ENCODE assay signal across 19 cellular contexts in genomic region chr3:132435239-132435910, GRCh38. TPM values are rescaled to one million over a fixed set of nuclear protein-coding genes. Genes with fewer than 3 reads are reported as not detected.
DNase-seq lines count a peak whose midpoint lies in the region; ATAC-seq and TF ChIP-seq lines count a peak whose summit lies in the region.
"Had no signal": no experiment of that assay in that cellular context is flagged by ENCODE, and none has a peak within 500 bp of the region (broad histone marks: within the 10 kb centered on the region; RNA-seq: fewer than 3 reads in every experiment).

No MANE protein-coding gene starts in this region.

- H3K27me3 Mint-ChIP-seq in activated CD8-positive, alpha-beta memory T cell treated with anti-CD3 and anti-CD28 coated beads, Interleukin-2, amount 10 ng/mL, durations not matched to agents 7 days and 5 days = no peaks in the 10 kb centered on the region
- H3K27me3 Mint-ChIP-seq: CD4-positive, alpha-beta memory T cell; naive thymus-derived CD4-positive, alpha-beta T cell had no signal

- peaks cover 31% of the 10 kb centered on the region for H3K4me1 Mint-ChIP-seq in activated CD8-positive, alpha-beta memory T cell treated with anti-CD3 and anti-CD28 coated beads, Interleukin-2, amount 10 ng/mL, durations not matched to agents 7 days and 5 days
- H3K4me1 Mint-ChIP-seq in stimulated activated effector memory CD8-positive, alpha-beta T cell treated with anti-CD3 and anti-CD28 coated beads, Interleukin-12 subunit alpha, Interleukin-12 subunit beta, amount 100 ng/mL, for 72 hours = peaks cover 29% of the 10 kb centered on the region

- WGBS in lower leg skin, 2 donors = 84 to 86% methylated on average over 3 of the region's 3 CpGs

- H3K4me3 ChIP-seq in SK-N-MC (no peak overlapping the region), lower leg skin (ENCODE audit: low read depth, poor library complexity, severe bottlenecking) (no peak overlapping the region)
- H3K4me3 ChIP-seq: heart right ventricle, prostate gland, thyroid gland had no signal

- no peaks in the 10 kb centered on the region for H3K9me3 Mint-ChIP-seq in activated CD8-positive, alpha-beta memory T cell treated with anti-CD3 and anti-CD28 coated beads, Interleukin-2, amount 10 ng/mL, durations not matched to agents 7 days and 5 days (ENCODE audit: low read depth)
- H3K9me3 Mint-ChIP-seq in stimulated activated effector memory CD8-positive, alpha-beta T cell treated with anti-CD3 and anti-CD28 coated beads, Interleukin-12 subunit alpha, Interleukin-12 subunit beta, amount 100 ng/mL, for 72 hours = no peaks in the 10 kb centered on the region
- H3K9me3 Mint-ChIP-seq: CD4-positive, alpha-beta memory T cell; naive thymus-derived CD4-positive, alpha-beta T cell had no signal

- TF ChIP-seq CTCF in lower leg skin (IDR thresholded peaks at IDR 0.05) = no peak

- peaks cover 18% of the 10 kb centered on the region for H3K36me3 ChIP-seq in SK-N-MC (ENCODE audit: insufficient read depth, low read length)
- H3K36me3 ChIP-seq: prostate gland, thyroid gland had no signal

- no peak overlapping the region for H3K4me3 Mint-ChIP-seq in activated CD8-positive, alpha-beta memory T cell treated with anti-CD3 and anti-CD28 coated beads, Interleukin-2, amount 10 ng/mL, durations not matched to agents 7 days and 5 days
- H3K4me3 Mint-ChIP-seq in stimulated activated effector memory CD8-positive, alpha-beta T cell treated with anti-CD3 and anti-CD28 coated beads, Interleukin-12 subunit alpha, Interleukin-12 subunit beta, amount 100 ng/mL, for 72 hours = no peak overlapping the region
- H3K4me3 Mint-ChIP-seq: CD4-positive, alpha-beta memory T cell; naive thymus-derived CD4-positive, alpha-beta T cell had no signal

- intact Hi-C loops in lower leg skin (cut with DNase I; ENCODE audit: low total_unique reads) = no loop called here

- CTCF ChIA-PET in activated CD8-positive, alpha-beta memory T cell treated with anti-CD3 and anti-CD28 coated beads, Interleukin-2, amount 10 ng/mL, durations not matched to agents 7 days and 5 days (lab: Charles Lee) = no interaction called here

- peak; percentile 75 for ATAC-seq in activated CD8-positive, alpha-beta memory T cell treated with anti-CD3 and anti-CD28 coated beads, Interleukin-2, amount 10 ng/mL, durations not matched to agents 7 days and 5 days
- peak; percentile 98 for ATAC-seq in stimulated activated effector memory CD8-positive, alpha-beta T cell treated with anti-CD3 and anti-CD28 coated beads, Interleukin-12 subunit alpha, Interleukin-12 subunit beta, amount 100 ng/mL, for 72 hours
- ATAC-seq: naive thymus-derived CD4-positive, alpha-beta T cell; Right ventricle myocardium inferior had no signal

- TF ChIP-seq POLR2A in lower leg skin (IDR thresholded peaks at IDR 0.05) = no peak

- H3K9ac ChIP-seq in SK-N-MC (ENCODE audit: insufficient read length) = no peak overlapping the region

- no peak for DNase-seq in activated CD8-positive, alpha-beta memory T cell treated with anti-CD3 and anti-CD28 coated beads, Interleukin-2, amount 10 ng/mL, durations not matched to agents 7 days and 5 days
- no peak for DNase-seq in activated CD8-positive, alpha-beta memory T cell treated with anti-CD3 and anti-CD28 coated beads, Interleukin-2, amount 50 U/mL, for 48 hours
- no peak for DNase-seq in SK-N-MC (ENCODE audit: low read depth, low spot score)
- DNase-seq in fibroblast of peridontal ligament (ENCODE audit: extremely low read depth) = peak; percentile 15
- DNase-seq in stimulated activated effector memory CD8-positive, alpha-beta T cell treated with anti-CD3 and anti-CD28 coated beads, Interleukin-12 subunit alpha, Interleukin-12 subunit beta, amount 100 ng/mL, for 72 hours (ENCODE audit: low spot score in 2 of 2) = no peak
- no peak for DNase-seq in lower leg skin (ENCODE audit: low spot score in 2 of 2)
- no peak for DNase-seq in germinal center (ENCODE audit: low spot score)
- DNase-seq in NCI-H748 treated with DMSO at 0.1 percent for 48 hours (lab: John Stamatoyannopoulos, UW) = no peak
- DNase-seq: CD4-positive, alpha-beta memory T cell; effector CD8-positive, alpha-beta T cell; heart right ventricle; KG1; naive thymus-derived CD4-positive, alpha-beta T cell; NCI-H1092; NCI-H2081 treated with DMSO at 0.1 percent for 48 hours; NCI-H524; thyroid gland had no signal

- H3K9me3 ChIP-seq in SK-N-MC (ENCODE audit: low read depth, low read length) = no peaks in the 10 kb centered on the region
- H3K9me3 ChIP-seq: heart right ventricle, prostate gland, thyroid gland had no signal

- peaks cover 28% of the 10 kb centered on the region for H3K36me3 Mint-ChIP-seq in activated CD8-positive, alpha-beta memory T cell treated with anti-CD3 and anti-CD28 coated beads, Interleukin-2, amount 10 ng/mL, durations not matched to agents 7 days and 5 days
- peaks cover 45% of the 10 kb centered on the region for H3K36me3 Mint-ChIP-seq in stimulated activated effector memory CD8-positive, alpha-beta T cell treated with anti-CD3 and anti-CD28 coated beads, Interleukin-12 subunit alpha, Interleukin-12 subunit beta, amount 100 ng/mL, for 72 hours

- H3K27ac Mint-ChIP-seq in activated CD8-positive, alpha-beta memory T cell treated with anti-CD3 and anti-CD28 coated beads, Interleukin-2, amount 10 ng/mL, durations not matched to agents 7 days and 5 days = peak overlapping the region; percentile 72
- no peak overlapping the region for H3K27ac Mint-ChIP-seq in stimulated activated effector memory CD8-positive, alpha-beta T cell treated with anti-CD3 and anti-CD28 coated beads, Interleukin-12 subunit alpha, Interleukin-12 subunit beta, amount 100 ng/mL, for 72 hours

- peak overlapping the region; percentile 42 for H3K27ac ChIP-seq in SK-N-MC
- H3K27ac ChIP-seq: prostate gland had no signal

RNA-seq across cellular contexts. Expression of gene DNAJC13, which starts 18.1 kb away (rescaled TPM):
- total RNA-seq in activated CD8-positive, alpha-beta memory T cell treated with anti-CD3 and anti-CD28 coated beads, Interleukin-2, amount 10 ng/mL, durations not matched to agents 7 days and 5 days = 10 to 100 TPM; 39.3 to 40.1 TPM
- 10 to 100 TPM; 25.4 to 54.1 (median 31.2) TPM for total RNA-seq in lower leg skin
